In the genomic region with DNA sequence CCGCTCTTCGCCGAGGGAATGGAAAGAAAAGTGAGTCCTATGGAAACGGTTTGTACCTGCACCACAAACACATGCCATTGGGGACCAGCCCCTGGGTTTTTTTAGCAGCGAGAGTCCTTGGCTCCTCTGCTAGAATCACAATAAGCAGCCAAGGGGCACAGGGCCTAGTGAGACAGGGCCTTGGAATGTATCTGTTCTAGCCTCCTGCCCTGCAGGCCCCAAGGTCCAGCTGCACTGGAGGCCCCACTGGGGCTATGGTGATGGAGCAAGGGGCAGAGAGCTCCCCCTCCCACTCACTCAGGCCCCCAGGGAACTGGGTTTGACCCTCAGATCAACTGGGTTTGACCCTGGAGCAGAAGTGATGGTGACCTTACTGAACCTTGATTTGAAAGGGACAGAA, we compare ENCODE assay signal across 11 cellular contexts. TPM values are rescaled to one million over a fixed set of nuclear protein-coding genes. Genes with fewer than 3 reads are reported as not detected.
DNase-seq lines count a peak whose midpoint lies in the region; ATAC-seq and TF ChIP-seq lines count a peak whose summit lies in the region.
"Had no signal": no experiment of that assay in that cellular context is flagged by ENCODE, and none has a peak within 500 bp of the region (broad histone marks: within the 10 kb centered on the region; RNA-seq: fewer than 3 reads in every experiment).

No MANE protein-coding gene starts in this region.

- no peak overlapping the region for H3K27ac Mint-ChIP-seq in glutamatergic neuron (ENCODE audit: unreplicated experiment)

- H3K4me1 ChIP-seq in ascending aorta = peaks cover 75 to 93% of the 10 kb centered on the region in 2 donors
- peaks cover 0 to 50% of the 10 kb centered on the region in 2 donors for H3K4me1 ChIP-seq in right atrium auricular region
- H3K4me1 ChIP-seq in sigmoid colon = peaks cover 0 to 98% (median 95%) of the 10 kb centered on the region in 4 donors
- H3K4me1 ChIP-seq: HAP-1 had no signal

- H3K4me3 Mint-ChIP-seq in glutamatergic neuron (ENCODE audit: unreplicated experiment) = no peak overlapping the region

- H3K27me3 Mint-ChIP-seq in glutamatergic neuron (ENCODE audit: unreplicated experiment) = peaks cover 9% of the 10 kb centered on the region

- no peak for TF ChIP-seq EP300 in sigmoid colon (IDR thresholded peaks at IDR 0.05)

- H3K4me3 ChIP-seq in ascending aorta = no peak overlapping the region
- H3K4me3 ChIP-seq in right atrium auricular region = no peak overlapping the region
- no peak overlapping the region for H3K4me3 ChIP-seq in sigmoid colon
- H3K4me3 ChIP-seq: HAP-1 had no signal

- no peak for TF ChIP-seq CTCF in ascending aorta (IDR thresholded peaks at IDR 0.05)
- TF ChIP-seq CTCF in right atrium auricular region (IDR thresholded peaks at IDR 0.05) = no peak
- TF ChIP-seq CTCF in sigmoid colon (IDR thresholded peaks at IDR 0.05) = no peak
- no peak for TF ChIP-seq CTCF in glutamatergic neuron (IDR thresholded peaks at IDR 0.05; ENCODE audit: partially characterized antibody, unreplicated experiment)

- no peak for TF ChIP-seq POLR2A in sigmoid colon (IDR thresholded peaks at IDR 0.05)

- H3K9me3 ChIP-seq in ascending aorta = no peaks in the 10 kb centered on the region
- H3K9me3 ChIP-seq in right atrium auricular region = no peaks in the 10 kb centered on the region
- no peaks in the 10 kb centered on the region for H3K9me3 ChIP-seq in sigmoid colon
- H3K9me3 ChIP-seq: HAP-1 had no signal

- peaks cover 6% of the 10 kb centered on the region for H3K9me3 Mint-ChIP-seq in glutamatergic neuron (ENCODE audit: unreplicated experiment)

- peaks cover 23 to 29% of the 10 kb centered on the region in 2 donors for H3K36me3 ChIP-seq in ascending aorta
- H3K36me3 ChIP-seq in right atrium auricular region = peaks cover 15% of the 10 kb centered on the region
- peaks cover 8 to 30% (median 25%) of the 10 kb centered on the region in 4 donors for H3K36me3 ChIP-seq in sigmoid colon
- H3K36me3 ChIP-seq: HAP-1 had no signal

- DNase-seq in EH (ENCODE audit: low read depth) = peak; percentile 88
- DNase-seq in ascending aorta (ENCODE audit: low spot score in 2 of 2) = peak; percentile 58 to 96
- DNase-seq in right atrium auricular region (ENCODE audit: low spot score) = no peak
- DNase-seq in sigmoid colon = peak; percentile 84
- DNase-seq in NCI-H2029 treated with DMSO at 0.1 percent for 48 hours (lab: John Stamatoyannopoulos, UW) = no peak
- DNase-seq in glutamatergic neuron = no peak
- DNase-seq: effector CD4-positive, alpha-beta T cell; NCI-H446 had no signal

- intact Hi-C loops in ascending aorta (cut with DNase I) = no loop called here
- intact Hi-C loops in sigmoid colon (cut with DNase I) = no loop called here

- H3K27me3 ChIP-seq in ascending aorta (no peaks in the 10 kb centered on the region), right atrium auricular region (no peaks in the 10 kb centered on the region), sigmoid colon (no peaks in the 10 kb centered on the region)

- peaks cover 13% of the 10 kb centered on the region for H3K4me1 Mint-ChIP-seq in glutamatergic neuron (ENCODE audit: low read depth, unreplicated experiment)

- peak overlapping the region; percentile 94 to 97 for H3K27ac ChIP-seq in ascending aorta
- peak overlapping the region; percentile 80 to 86 for H3K27ac ChIP-seq in right atrium auricular region
- peak overlapping the region; percentile 85 to 97 (median 90) for H3K27ac ChIP-seq in sigmoid colon

- 84 to 90% methylated on average over 5 of the region's 5 CpGs for WGBS in sigmoid colon, 2 donors

- ATAC-seq in GM18502 (IDR thresholded peaks at IDR 0.05; ENCODE audit: poor library complexity, unreplicated experiment) (no peak), HG03442 (IDR thresholded peaks at IDR 0.05; ENCODE audit: unreplicated experiment) (no peak)

- H3K36me3 Mint-ChIP-seq in glutamatergic neuron (ENCODE audit: unreplicated experiment) = no peaks in the 10 kb centered on the region

RNA-seq across cellular contexts. Expression of gene SHISA4, which starts 14.4 kb away (rescaled TPM):
- total RNA-seq in ascending aorta = 62.5 TPM
- total RNA-seq in right atrium auricular region = 100 to 1,000 TPM in 1 of 2 donors, 10 to 100 TPM in 1; 74.2 to 176 TPM
- total RNA-seq in sigmoid colon = 10 to 100 TPM; 12.7 to 23.7 (median 19.3) TPM
- polyA plus RNA-seq in sigmoid colon = 1 to 10 TPM; 3.5 to 6.1 (median 3.6) TPM
- 2.9 TPM for total RNA-seq in glutamatergic neuron (ENCODE audit: unreplicated experiment)

RNA-seq across cellular contexts. Expression of gene LMOD1, which starts 43.2 kb away (rescaled TPM):
- 316 TPM for total RNA-seq in ascending aorta
- 10 to 100 TPM; 31.4 to 42.2 TPM for total RNA-seq in right atrium auricular region
- total RNA-seq in sigmoid colon = 1,000 to 10,000 TPM in 1 of 4 donors, 100 to 1,000 TPM in 3; 633 to 1,011 (median 785) TPM
- polyA plus RNA-seq in sigmoid colon = 10 to 100 TPM in 2 of 3 donors, 1 to 10 TPM in 1; 4.9 to 75.0 (median 15.6) TPM
- total RNA-seq in glutamatergic neuron (ENCODE audit: unreplicated experiment) = 0.20 TPM

RNA-seq across cellular contexts. Expression of gene TIMM17A, which starts 52.2 kb away (rescaled TPM):
- total RNA-seq in ascending aorta (7.9 TPM), right atrium auricular region (10 to 100 TPM; 42.7 to 59.1 TPM), sigmoid colon (10 to 100 TPM; 23.3 to 56.7 (median 38.4) TPM), glutamatergic neuron (ENCODE audit: unreplicated experiment) (69.8 TPM)
- 10 to 100 TPM; 48.6 to 71.4 (median 57.7) TPM for polyA plus RNA-seq in sigmoid colon

Comparison
In these comparisons a context has a peak if more than half of its experiments do, and no peak if none do; other contexts are left out.
1. DNase-seq: peak in EH (single experiment), ascending aorta (2 of 2) and sigmoid colon (single experiment); none in right atrium auricular region (single experiment), NCI-H2029 treated with DMSO at 0.1 percent for 48 hours (single experiment) and glutamatergic neuron (single experiment).
2. RNA of gene LMOD1, which starts 43.2 kb away (total RNA-seq): 633 to 1,011 TPM in sigmoid colon, 316 TPM in ascending aorta (single experiment) and 31.4 to 42.2 TPM in right atrium auricular region; 0.20 TPM in glutamatergic neuron (single experiment); every median in the first group is over 10 times any median in the second.
3. Peak in every context shown above with its lines, with median percentiles within 50 percentile points of each other: H3K27ac ChIP-seq.